ENCODE assay signal across 8 cellular contexts in the genomic region with DNA sequence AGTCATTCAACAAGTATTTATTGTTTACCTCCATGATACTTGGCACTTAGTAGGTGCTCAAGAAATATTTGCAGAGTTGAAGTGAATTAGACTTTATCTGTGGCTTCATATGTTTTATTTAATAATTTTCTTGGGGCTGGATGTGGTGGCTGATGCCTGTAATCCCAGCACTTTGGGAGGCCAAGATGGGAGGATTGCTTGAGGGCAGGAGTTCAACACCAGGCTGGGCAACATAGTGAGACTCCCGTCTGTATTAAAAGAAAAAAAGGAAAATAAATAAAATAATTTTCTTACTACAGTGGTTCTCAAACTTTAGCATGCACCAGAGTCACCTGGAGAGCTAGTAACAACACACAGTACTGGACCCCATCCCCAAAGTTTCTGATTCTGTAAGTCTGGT. TPM values are rescaled to one million over a fixed set of nuclear protein-coding genes. Genes with fewer than 3 reads are reported as not detected.
DNase-seq lines count a peak whose midpoint lies in the region; ATAC-seq and TF ChIP-seq lines count a peak whose summit lies in the region.

No MANE protein-coding gene starts in this region.

- peak overlapping the region; percentile 84 to 92 (median 86) for H3K4me3 Mint-ChIP-seq in CD8-positive, alpha-beta memory T cell
- H3K4me3 Mint-ChIP-seq in osteocyte (ENCODE audit: unreplicated experiment), result peak overlapping the region; percentile 80

- CTCF ChIA-PET in CD8-positive, alpha-beta memory T cell (lab: Charles Lee), result interaction anchor here (1.7 kb wide), 1 partner anchor 39 kb away, joined by 8 read pairs; no protein-coding TSS in a partner anchor
- CTCF ChIA-PET in Panc1 (lab: Charles Lee), result no interaction called here

- no peaks in the 10 kb centered on the region for H3K36me3 ChIP-seq in CD8-positive, alpha-beta memory T cell (ENCODE audit: insufficient read depth, low read length)
- H3K36me3 ChIP-seq in Panc1 (ENCODE audit: control insufficient read depth, insufficient read depth, low read length) (no peaks in the 10 kb centered on the region), endocrine pancreas (ENCODE audit: control insufficient read depth, insufficient read depth, low read length) (no peaks in the 10 kb centered on the region)

- no peaks in the 10 kb centered on the region for H3K27me3 Mint-ChIP-seq in CD8-positive, alpha-beta memory T cell
- peaks cover 3% of the 10 kb centered on the region for H3K27me3 Mint-ChIP-seq in osteocyte (ENCODE audit: unreplicated experiment)

- peak overlapping the region in 6 of 8 donors; percentile 79 to 93 (median 88) for H3K27ac Mint-ChIP-seq in CD8-positive, alpha-beta memory T cell
- H3K27ac Mint-ChIP-seq in osteocyte (ENCODE audit: unreplicated experiment), result peak overlapping the region; percentile 83

- no peaks in the 10 kb centered on the region for H3K27me3 ChIP-seq in CD8-positive, alpha-beta memory T cell (ENCODE audit: insufficient read depth, low read length, poor library complexity, severe bottlenecking)
- H3K27me3 ChIP-seq in Panc1 (ENCODE audit: control insufficient read depth, insufficient read depth, low read length) (no peaks in the 10 kb centered on the region), endocrine pancreas (ENCODE audit: control insufficient read depth, insufficient read depth, low read length) (no peaks in the 10 kb centered on the region)

- peaks cover 4% of the 10 kb centered on the region for H3K4me1 ChIP-seq in CD8-positive, alpha-beta memory T cell (ENCODE audit: insufficient read depth, low read length)
- peaks cover 2% of the 10 kb centered on the region; the same call in 1 of the 2 replicates for H3K4me1 ChIP-seq in Panc1 (ENCODE audit: control insufficient read depth, insufficient read depth, low read length)
- H3K4me1 ChIP-seq in endocrine pancreas (ENCODE audit: control insufficient read depth, insufficient read depth, low read length), result no peaks in the 10 kb centered on the region

- in situ Hi-C loops in Panc1 (cut with HindIII; ENCODE audit: low pct_unique_long_range_greater_than_20kb, low sequenced_read_pairs), result no loop called here

- no peaks in the 10 kb centered on the region for H3K9me3 Mint-ChIP-seq in CD8-positive, alpha-beta memory T cell
- no peaks in the 10 kb centered on the region for H3K9me3 Mint-ChIP-seq in osteocyte (ENCODE audit: unreplicated experiment)

- H3K36me3 Mint-ChIP-seq in CD8-positive, alpha-beta memory T cell, result no peaks in the 10 kb centered on the region
- no peaks in the 10 kb centered on the region for H3K36me3 Mint-ChIP-seq in osteocyte (ENCODE audit: unreplicated experiment)

- POLR2A ChIA-PET in CD8-positive, alpha-beta memory T cell (lab: Charles Lee), result no interaction called here
- POLR2A ChIA-PET in Panc1 (lab: Charles Lee), result no interaction called here

- H3K4me1 Mint-ChIP-seq in CD8-positive, alpha-beta memory T cell, result peaks cover 10 to 15% (median 11%) of the 10 kb centered on the region in 3 donors
- peaks cover 10% of the 10 kb centered on the region for H3K4me1 Mint-ChIP-seq in osteocyte (ENCODE audit: unreplicated experiment)

- no peak for DNase-seq in CD8-positive, alpha-beta memory T cell
- no peak for DNase-seq in Panc1 (ENCODE audit: low read depth, low spot score)
- DNase-seq in osteocyte (ENCODE audit: extremely low spot score, unreplicated experiment), result no peak
- no peak for DNase-seq in head of caudate nucleus
- DNase-seq in activated CD4-positive, CD25-positive, alpha-beta regulatory T cell (lab: John Stamatoyannopoulos, UW), result no peak
- DNase-seq in DMS79 (lab: John Stamatoyannopoulos, UW), result no peak

- H3K9ac ChIP-seq in endocrine pancreas (ENCODE audit: control insufficient read depth, insufficient read depth, low read length), result peak overlapping the region; percentile 74

- no peak for ATAC-seq in Panc1
- no peak for ATAC-seq in GM21367 (IDR thresholded peaks at IDR 0.05; ENCODE audit: unreplicated experiment)

- intact Hi-C loops in Panc1 (cut with micrococcal nuclease; ENCODE audit: unreplicated experiment) (no loop called here), head of caudate nucleus (cut with DNase I) (loop anchor here (5.0 kb wide), 1 partner anchor 39 kb away; a partner anchor contains a TSS)

- H3K9me3 ChIP-seq in CD8-positive, alpha-beta memory T cell (ENCODE audit: low read length), result no peaks in the 10 kb centered on the region
- H3K9me3 ChIP-seq in Panc1 (ENCODE audit: control insufficient read depth, insufficient read depth, low read depth, low read length) (no peaks in the 10 kb centered on the region), endocrine pancreas (ENCODE audit: control insufficient read depth, low read length) (no peaks in the 10 kb centered on the region)

- TF ChIP-seq CTCF in Panc1 (IDR thresholded peaks at IDR 0.05) (no peak), osteocyte (IDR thresholded peaks at IDR 0.05) (no peak)

- peak overlapping the region; percentile 69 for H3K4me3 ChIP-seq in CD8-positive, alpha-beta memory T cell (ENCODE audit: low read length)
- H3K4me3 ChIP-seq in Panc1 (ENCODE audit: low read depth in 2 of 2, low read length in 2 of 2) (peak overlapping the region; percentile 66 to 73), endocrine pancreas (ENCODE audit: control insufficient read depth, insufficient read depth, low read length) (peak overlapping the region; percentile 50)

- H3K27ac ChIP-seq in CD8-positive, alpha-beta memory T cell (ENCODE audit: low read depth, low read length), result peak overlapping the region; percentile 79
- H3K27ac ChIP-seq in Panc1 (ENCODE audit: low read length), result peak overlapping the region; percentile 93

- BruUV-seq in Panc1 (replicated peaks; lab: Mats Ljungman, UMichigan), result no TSS peak

RNA-seq across cellular contexts. Expression of a gene that starts 0.9 kb away (rescaled TPM):
- total RNA-seq in CD8-positive, alpha-beta memory T cell, result 1 to 10 TPM; 5.9 to 7.5 TPM
- polyA plus RNA-seq in CD8-positive, alpha-beta memory T cell, result 4.2 TPM
- total RNA-seq in Panc1 (2021; ENCODE audit: unreplicated experiment), result 10.1 TPM
- 11.5 TPM for polyA plus RNA-seq in Panc1 (2012; ENCODE audit: insufficient read length)
- total RNA-seq in osteocyte, result 7.8 and 9.4 TPM in 2 replicates

RNA-seq across cellular contexts. Expression of a gene that starts 39.9 kb away (rescaled TPM):
- total RNA-seq in CD8-positive, alpha-beta memory T cell, result 100 to 1,000 TPM; 121 TPM
- polyA plus RNA-seq in CD8-positive, alpha-beta memory T cell, result 78.0 TPM
- total RNA-seq in Panc1 (2021; ENCODE audit: unreplicated experiment) (67.0 TPM), osteocyte (81.2 and 101 TPM in 2 replicates)
- 30.8 TPM for polyA plus RNA-seq in Panc1 (2012; ENCODE audit: insufficient read length)
